Comparison of ENCODE assay signal across 12 cellular contexts in genomic region chr7:112866424-112866823, GRCh38.
DNase-seq lines count a peak whose midpoint lies in the region; ATAC-seq and FAIRE-seq lines count a peak whose summit lies in the region.
"Had no signal": no experiment of that assay in that cellular context is flagged by ENCODE, and none has a peak within 500 bp of the region (broad histone marks: within the 10 kb centered on the region; RNA-seq: fewer than 3 reads in every experiment).

No MANE protein-coding gene starts in this region.

- H3K27me3 ChIP-seq in small intestine (ENCODE audit: control insufficient read depth in 2 of 2, insufficient read depth in 2 of 2, low read length in 2 of 2) = no peaks in the 10 kb centered on the region
- no peaks in the 10 kb centered on the region for H3K27me3 ChIP-seq in H7 (ENCODE audit: control insufficient read depth, insufficient read depth, low read length)

- H3K27ac ChIP-seq in small intestine (ENCODE audit: low read depth in 1 of 2, low read length in 1 of 2) = no peak overlapping the region

- FAIRE-seq in small intestine (lab: Jason Lieb, UNC) = no peak

- peak overlapping the region; percentile 12 for H3K4me3 Mint-ChIP-seq in activated CD8-positive, alpha-beta memory T cell treated with anti-CD3 and anti-CD28 coated beads, Interleukin-2, amount 10 ng/mL, durations not matched to agents 7 days and 5 days

- H3K27ac Mint-ChIP-seq in activated CD8-positive, alpha-beta memory T cell treated with anti-CD3 and anti-CD28 coated beads, Interleukin-2, amount 10 ng/mL, durations not matched to agents 7 days and 5 days = peak overlapping the region; percentile 72

- WGBS in small intestine, 3 donors = 36 to 51% (median 37%) methylated on average over 4 of the region's 4 CpGs

- H3K27me3 Mint-ChIP-seq in activated CD8-positive, alpha-beta memory T cell treated with anti-CD3 and anti-CD28 coated beads, Interleukin-2, amount 10 ng/mL, durations not matched to agents 7 days and 5 days = no peaks in the 10 kb centered on the region

- CTCF ChIA-PET in activated CD8-positive, alpha-beta memory T cell treated with anti-CD3 and anti-CD28 coated beads, Interleukin-2, amount 10 ng/mL, durations not matched to agents 7 days and 5 days (lab: Charles Lee) = interaction anchor here (0.9 to 1.6 kb wide), 3 partner anchors 14 to 316 kb away, joined by 3 to 7 read pairs (median 3); a partner anchor contains a TSS

- no peaks in the 10 kb centered on the region for H3K36me3 ChIP-seq in small intestine (ENCODE audit: control insufficient read depth in 2 of 2, insufficient read depth in 2 of 2, low read length in 2 of 2)
- no peaks in the 10 kb centered on the region for H3K36me3 ChIP-seq in H7 (replicated peaks; ENCODE audit: control insufficient read depth, insufficient read depth, low read length)

- H3K9me3 Mint-ChIP-seq in activated CD8-positive, alpha-beta memory T cell treated with anti-CD3 and anti-CD28 coated beads, Interleukin-2, amount 10 ng/mL, durations not matched to agents 7 days and 5 days (ENCODE audit: low read depth) = no peaks in the 10 kb centered on the region

- H3K36me3 Mint-ChIP-seq in activated CD8-positive, alpha-beta memory T cell treated with anti-CD3 and anti-CD28 coated beads, Interleukin-2, amount 10 ng/mL, durations not matched to agents 7 days and 5 days = peaks cover 2% of the 10 kb centered on the region

- peak; percentile 44 for DNase-seq in activated CD8-positive, alpha-beta memory T cell treated with anti-CD3 and anti-CD28 coated beads, Interleukin-2, amount 10 ng/mL, durations not matched to agents 7 days and 5 days
- DNase-seq in activated CD8-positive, alpha-beta memory T cell treated with anti-CD3 and anti-CD28 coated beads for 24 hours = no peak
- peak; percentile 47 for DNase-seq in small intestine
- DNase-seq in retina = no peak
- DNase-seq in stimulated activated CD4-positive, alpha-beta T cell treated with anti-CD3 and anti-CD28 coated beads, Interleukin-4, amount 100 ng/mL, for 24 hours = no peak
- no peak for DNase-seq in H7
- DNase-seq: activated CD4-positive, CD25-positive, alpha-beta regulatory T cell treated with anti-CD3 and anti-CD28 coated beads, Interleukin-2, amount 50 U/mL, for 72 hours; hypothalamus; NCI-H2107 had no signal

- peaks cover 10% of the 10 kb centered on the region for H3K4me1 Mint-ChIP-seq in activated CD8-positive, alpha-beta memory T cell treated with anti-CD3 and anti-CD28 coated beads, Interleukin-2, amount 10 ng/mL, durations not matched to agents 7 days and 5 days

- ATAC-seq in activated CD8-positive, alpha-beta memory T cell treated with anti-CD3 and anti-CD28 coated beads, Interleukin-2, amount 10 ng/mL, durations not matched to agents 7 days and 5 days = peak; percentile 88
- ATAC-seq in HG02571 (IDR thresholded peaks at IDR 0.05; ENCODE audit: unreplicated experiment) (peak; percentile 99), HG03565 (IDR thresholded peaks at IDR 0.05; ENCODE audit: unreplicated experiment) (peak; percentile 97)
- ATAC-seq: HCT116 had no signal

- no peaks in the 10 kb centered on the region for H3K9me3 ChIP-seq in small intestine (ENCODE audit: control insufficient read depth, low read depth)

- H3K4me1 ChIP-seq in small intestine (ENCODE audit: control insufficient read depth in 2 of 2, insufficient read depth in 1 of 2, low read depth in 1 of 2, low read length in 1 of 2) = peaks cover 0 to 4% of the 10 kb centered on the region in 2 donors

- H3K4me3 ChIP-seq in small intestine (ENCODE audit: low read depth in 1 of 2, low read length in 2 of 2) = no peak overlapping the region
- no peak overlapping the region for H3K4me3 ChIP-seq in H7 (ENCODE audit: insufficient read depth, low read depth, low read length)

Comparison
In these comparisons a context has a peak if more than half of its experiments do, and no peak if none do; other contexts are left out.
1. DNase-seq: peak in activated CD8-positive, alpha-beta memory T cell treated with anti-CD3 and anti-CD28 coated beads, Interleukin-2, amount 10 ng/mL, durations not matched to agents 7 days and 5 days (single experiment) and small intestine (single experiment); none in activated CD8-positive, alpha-beta memory T cell treated with anti-CD3 and anti-CD28 coated beads for 24 hours (single experiment), retina (single experiment), stimulated activated CD4-positive, alpha-beta T cell treated with anti-CD3 and anti-CD28 coated beads, Interleukin-4, amount 100 ng/mL, for 24 hours (single experiment) and H7 (single experiment).
2. Peak in every context shown above with its lines, with median percentiles within 50 percentile points of each other: ATAC-seq.